In the genomic region with DNA sequence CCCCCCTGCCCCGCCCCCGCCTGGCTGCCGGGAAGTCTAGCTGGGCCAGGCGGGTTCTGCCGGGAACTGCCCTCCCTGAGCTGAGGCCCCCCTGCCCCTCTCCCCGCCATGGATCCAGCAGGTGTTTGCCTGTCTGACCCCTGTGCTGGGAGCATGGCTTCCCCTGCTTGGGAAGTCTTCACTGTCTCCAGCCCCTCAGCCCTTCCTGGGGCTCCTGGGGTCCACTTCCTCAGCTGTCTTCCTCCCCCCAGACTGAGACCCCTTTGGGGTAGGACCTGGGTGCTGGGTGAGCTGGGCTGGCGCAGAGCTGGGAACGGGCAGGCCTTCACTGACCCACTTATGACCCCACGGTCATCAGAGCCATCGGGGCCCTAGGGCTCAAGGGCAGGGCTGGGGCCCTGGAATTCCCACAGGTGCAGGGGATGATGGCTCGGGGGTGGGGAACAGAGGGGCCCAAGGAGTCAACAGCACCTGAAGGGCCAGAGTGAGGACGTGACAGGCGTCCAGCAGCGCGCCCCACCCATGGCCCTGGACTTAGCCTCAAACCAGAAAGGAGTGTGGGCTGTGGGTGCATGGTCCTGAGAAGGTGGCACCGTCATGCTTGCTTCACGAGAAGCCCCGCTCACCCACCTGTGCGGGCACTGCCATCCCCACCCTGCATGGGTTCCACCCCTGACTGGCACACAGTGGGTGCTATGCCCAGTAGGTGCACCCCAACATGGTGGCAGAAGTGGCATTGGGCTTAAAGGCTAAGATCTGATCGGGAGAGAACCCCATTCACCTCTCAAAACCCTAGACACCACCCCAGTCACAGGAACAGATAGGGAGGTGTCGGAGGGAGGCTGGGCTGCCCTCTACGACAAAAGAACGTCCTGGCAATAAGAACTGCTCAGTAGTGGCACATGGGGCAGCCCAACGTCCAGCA, we compare ENCODE assay signal across 20 cellular contexts.
"Had no signal": no experiment of that assay in that cellular context is flagged by ENCODE, and none has a peak within 500 bp of the region (broad histone marks: within the 10 kb centered on the region; RNA-seq: fewer than 3 reads in every experiment).

No MANE protein-coding gene starts in this region.

- H3K4me1 Mint-ChIP-seq: activated T-helper 17 cell treated with anti-CD3 and anti-CD28 coated beads, Interleukin-2, amount 50 U/mL, for 72 hours; central memory CD8-positive, alpha-beta T cell had no signal

- H3K27ac ChIP-seq: spleen, upper lobe of left lung had no signal

- H3K27ac Mint-ChIP-seq: activated naive CD4-positive, alpha-beta T cell treated with anti-CD3 and anti-CD28 coated beads, Interleukin-2, amount 50 U/mL, for 72 hours; activated T-cell treated with anti-CD3 and anti-CD28 coated beads, Interleukin-2, amount 50 U/mL, for 24 hours; activated T-helper 17 cell treated with anti-CD3 and anti-CD28 coated beads, Interleukin-2, amount 50 U/mL, for 72 hours; naive thymus-derived CD4-positive, alpha-beta T cell; progenitor cell of endocrine pancreas had no signal

- H3K4me3 Mint-ChIP-seq: activated T-cell treated with anti-CD3 and anti-CD28 coated beads, Interleukin-2, amount 50 U/mL, for 24 hours; activated T-helper 17 cell treated with anti-CD3 and anti-CD28 coated beads, Interleukin-2, amount 50 U/mL, for 72 hours; central memory CD8-positive, alpha-beta T cell; naive thymus-derived CD4-positive, alpha-beta T cell; neural crest cell had no signal

- H3K36me3 ChIP-seq: breast epithelium had no signal

- H3K4me3 ChIP-seq: breast epithelium, lung, spleen, upper lobe of left lung had no signal

- DNase-seq: activated CD8-positive, alpha-beta memory T cell treated with anti-CD3 and anti-CD28 coated beads, Interleukin-2, amount 50 U/mL, for 4 hours; activated T-cell treated with anti-CD3 and anti-CD28 coated beads, Interleukin-2, amount 50 U/mL, for 24 hours; effector memory CD4-positive, alpha-beta T cell; foreskin melanocyte; islet precursor cell; left cardiac atrium; retina; spleen; stimulated activated CD4-positive, alpha-beta T cell treated with anti-CD3 and anti-CD28 coated beads, Interleukin-4, amount 100 ng/mL, for 1 hour; stimulated activated naive CD4-positive, alpha-beta T cell treated with Interleukin-2 at 50 U/mL for 16 hours; T-helper 1 cell had no signal

- H3K4me1 ChIP-seq: breast epithelium had no signal

- H3K9me3 Mint-ChIP-seq: activated naive CD4-positive, alpha-beta T cell treated with anti-CD3 and anti-CD28 coated beads, Interleukin-2, amount 50 U/mL, for 72 hours; central memory CD8-positive, alpha-beta T cell had no signal

- H3K27me3 ChIP-seq: breast epithelium, spleen, upper lobe of left lung had no signal
